ENCODE assay signal across 8 cellular contexts in the genomic region with DNA sequence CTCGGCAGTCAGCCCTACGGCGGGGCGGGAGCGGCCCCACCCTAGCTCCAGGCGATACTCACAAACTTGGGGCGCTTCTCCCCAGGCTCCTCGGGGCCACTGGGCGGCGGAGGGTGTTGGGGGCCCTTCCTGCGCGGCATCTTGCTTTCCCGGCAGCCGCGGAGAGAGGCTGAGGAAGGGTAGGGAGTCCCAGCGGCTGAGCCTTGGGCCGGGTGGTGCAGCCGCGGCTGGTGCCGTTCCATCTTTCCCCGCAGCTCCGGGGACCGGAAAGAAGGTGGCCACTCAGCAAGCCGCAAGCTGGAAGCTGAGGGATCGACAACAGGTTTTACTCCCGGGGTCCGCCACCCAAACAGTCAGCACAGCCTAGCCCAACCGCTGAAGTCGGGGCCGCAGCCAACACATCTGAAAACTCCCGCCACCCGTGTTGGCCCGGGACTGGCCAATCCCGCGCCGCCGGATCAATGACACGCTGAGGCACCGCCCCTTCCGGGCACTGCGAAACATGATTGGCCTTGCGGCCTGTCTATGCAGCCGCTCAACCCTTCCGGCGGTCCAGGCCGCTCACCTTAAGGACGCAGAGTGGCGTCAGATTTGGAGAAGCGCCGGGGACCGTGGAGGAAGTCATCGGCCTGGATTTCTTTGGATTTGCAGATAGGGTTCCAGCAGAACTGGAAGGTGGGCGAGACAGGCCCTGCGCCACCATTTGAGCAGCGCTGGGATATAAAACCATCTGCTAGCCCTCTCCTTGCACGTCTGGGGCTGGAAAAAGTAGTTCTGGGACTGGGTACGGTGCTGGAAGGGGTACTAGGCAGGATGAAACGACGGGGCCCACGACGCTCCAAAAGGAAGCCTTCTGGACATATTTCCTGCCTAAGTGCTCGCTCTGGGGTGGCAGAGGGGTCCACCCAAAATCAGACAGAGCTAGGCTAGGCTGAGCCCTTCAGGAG. TPM values are rescaled to one million over a fixed set of nuclear protein-coding genes. Genes with fewer than 3 reads are reported as not detected.
A peak's percentile ranks its signal among the peaks of the same experiment; 100 is the strongest.
DNase-seq lines count a peak whose midpoint lies in the region; ATAC-seq, FAIRE-seq and TF ChIP-seq lines count a peak whose summit lies in the region.

A gene with protein sequence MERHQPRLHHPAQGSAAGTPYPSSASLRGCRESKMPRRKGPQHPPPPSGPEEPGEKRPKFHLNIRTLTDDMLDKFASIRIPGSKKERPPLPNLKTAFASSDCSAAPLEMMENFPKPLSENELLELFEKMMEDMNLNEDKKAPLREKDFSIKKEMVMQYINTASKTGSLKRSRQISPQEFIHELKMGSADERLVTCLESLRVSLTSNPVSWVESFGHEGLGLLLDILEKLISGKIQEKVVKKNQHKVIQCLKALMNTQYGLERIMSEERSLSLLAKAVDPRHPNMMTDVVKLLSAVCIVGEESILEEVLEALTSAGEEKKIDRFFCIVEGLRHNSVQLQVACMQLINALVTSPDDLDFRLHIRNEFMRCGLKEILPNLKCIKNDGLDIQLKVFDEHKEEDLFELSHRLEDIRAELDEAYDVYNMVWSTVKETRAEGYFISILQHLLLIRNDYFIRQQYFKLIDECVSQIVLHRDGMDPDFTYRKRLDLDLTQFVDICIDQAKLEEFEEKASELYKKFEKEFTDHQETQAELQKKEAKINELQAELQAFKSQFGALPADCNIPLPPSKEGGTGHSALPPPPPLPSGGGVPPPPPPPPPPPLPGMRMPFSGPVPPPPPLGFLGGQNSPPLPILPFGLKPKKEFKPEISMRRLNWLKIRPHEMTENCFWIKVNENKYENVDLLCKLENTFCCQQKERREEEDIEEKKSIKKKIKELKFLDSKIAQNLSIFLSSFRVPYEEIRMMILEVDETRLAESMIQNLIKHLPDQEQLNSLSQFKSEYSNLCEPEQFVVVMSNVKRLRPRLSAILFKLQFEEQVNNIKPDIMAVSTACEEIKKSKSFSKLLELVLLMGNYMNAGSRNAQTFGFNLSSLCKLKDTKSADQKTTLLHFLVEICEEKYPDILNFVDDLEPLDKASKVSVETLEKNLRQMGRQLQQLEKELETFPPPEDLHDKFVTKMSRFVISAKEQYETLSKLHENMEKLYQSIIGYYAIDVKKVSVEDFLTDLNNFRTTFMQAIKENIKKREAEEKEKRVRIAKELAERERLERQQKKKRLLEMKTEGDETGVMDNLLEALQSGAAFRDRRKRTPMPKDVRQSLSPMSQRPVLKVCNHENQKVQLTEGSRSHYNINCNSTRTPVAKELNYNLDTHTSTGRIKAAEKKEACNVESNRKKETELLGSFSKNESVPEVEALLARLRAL (minus strand): TSS at position 404 of the 947 bp plus-strand sequence. CDS start 162 bp downstream, at position 242.

- TF ChIP-seq POLR2A in GM12892 (IDR thresholded peaks at IDR 0.05; ENCODE audit: low read depth, low read length) (peak; percentile 96), adrenal gland (IDR thresholded peaks at IDR 0.05) (peak; percentile 79 to 84), heart left ventricle (IDR thresholded peaks at IDR 0.05) (peak; percentile 88 to 92)

- peak; percentile 100 for ATAC-seq in HG02852 (IDR thresholded peaks at IDR 0.05; ENCODE audit: unreplicated experiment)
- ATAC-seq in heart left ventricle, result peak; percentile 100
- ATAC-seq in upper lobe of right lung, result peak; percentile 100

- H3K36me3 ChIP-seq in adrenal gland (replicated peaks in 1 of 2) (no peaks in the 10 kb centered on the region), heart left ventricle (no peaks in the 10 kb centered on the region), upper lobe of right lung (no peaks in the 10 kb centered on the region)

- peak; percentile 85 for DNase-seq in GM12892 (ENCODE audit: insufficient read length)
- DNase-seq in NCI-H146 (lab: John Stamatoyannopoulos, UW), result peak; percentile 96
- peak; percentile 82 to 94 (median 85) for DNase-seq in T-helper 1 cell
- DNase-seq in adrenal gland, result peak; percentile 96 to 98 (median 97)
- peak; percentile 95 to 98 (median 96) for DNase-seq in heart left ventricle
- DNase-seq in posterior cingulate gyrus, result peak; percentile 93 to 100 (median 98)
- DNase-seq in upper lobe of right lung, result peak; percentile 98

- H3K4me3 ChIP-seq in adrenal gland (peak within 1 kb of the TSS; percentile 49 to 78 (median 69)), heart left ventricle (peak within 1 kb of the TSS; percentile 50 to 80 (median 69)), upper lobe of right lung (peak within 1 kb of the TSS; percentile 79)

- H3K27ac ChIP-seq in adrenal gland, result peak within 1 kb of the TSS; percentile 56 to 91 (median 87)
- peak within 1 kb of the TSS; percentile 82 to 94 (median 90) for H3K27ac ChIP-seq in heart left ventricle
- H3K27ac ChIP-seq in upper lobe of right lung, result peak within 1 kb of the TSS; percentile 94

- 0% methylated on average over 27 to 62 of the region's 62 CpGs for WGBS in adrenal gland, 4 donors
- 0 to 2% (median 0%) methylated on average over 35 to 62 of the region's 62 CpGs for WGBS in heart left ventricle, 4 donors

- H3K4me1 ChIP-seq in adrenal gland (replicated peaks in 1 of 2) (peaks cover 14 to 24% of the 10 kb centered on the region in 2 donors), heart left ventricle (peaks cover 0 to 21% (median 7%) of the 10 kb centered on the region in 12 donors), upper lobe of right lung (peaks cover 18% of the 10 kb centered on the region)

- TF ChIP-seq CTCF in adrenal gland (IDR thresholded peaks at IDR 0.05), result peak in 1 of 6 experiments; percentile 9
- peak in 1 of 12 donors; percentile 20 for TF ChIP-seq CTCF in heart left ventricle (IDR thresholded peaks at IDR 0.05)
- no peak for TF ChIP-seq CTCF in upper lobe of right lung (IDR thresholded peaks at IDR 0.05)

- H3K27me3 ChIP-seq in adrenal gland (no peaks in the 10 kb centered on the region), heart left ventricle (no peaks in the 10 kb centered on the region), upper lobe of right lung (no peaks in the 10 kb centered on the region)

- H3K9me3 ChIP-seq in adrenal gland (replicated peaks in 1 of 3), result no peaks in the 10 kb centered on the region
- H3K9me3 ChIP-seq in heart left ventricle, result no peaks in the 10 kb centered on the region
- H3K9me3 ChIP-seq in upper lobe of right lung, result no peaks in the 10 kb centered on the region

- intact Hi-C loops in adrenal gland (cut with DNase I), result no loop called here
- intact Hi-C loops in heart left ventricle (cut with DNase I), result loop anchor here in 5 of 10 donors (2.0 to 10.0 kb wide), 3 partner anchors 231 to 261 kb away; a partner anchor contains a TSS
- intact Hi-C loops in posterior cingulate gyrus (cut with DNase I), result loop anchor here (10.0 kb wide), 1 partner anchor 231 kb away; a partner anchor contains a TSS
- intact Hi-C loops in upper lobe of right lung (cut with DNase I), result no loop called here

- peak; percentile 96 for FAIRE-seq in GM12892 (lab: Jason Lieb, UNC)

RNA-seq across cellular contexts. Expression of the gene that starts here (rescaled TPM):
- 8.3 TPM for polyA plus RNA-seq in GM12892 (2012; ENCODE audit: missing spikeins)
- total RNA-seq in adrenal gland, result 1 to 10 TPM in 1 of 8 donors, under 1 TPM in 5, not detected in 2; 0.14 to 1.0 (median 0.39) TPM
- under 1 TPM in 2 of 3 donors, not detected in 1; 0.07 to 0.84 TPM for polyA plus RNA-seq in adrenal gland
- 1 to 10 TPM in 2 of 9 donors, under 1 TPM in 7; 0.09 to 3.2 (median 0.22) TPM for total RNA-seq in heart left ventricle
- under 1 TPM; 0.03 to 0.08 TPM for polyA plus RNA-seq in heart left ventricle
- total RNA-seq in upper lobe of right lung, result 4.6 TPM

Comparison
In these comparisons a context has a peak if more than half of its experiments do, and no peak if none do; other contexts are left out.
1. Peak in every context shown above with its lines: DNase-seq, ATAC-seq, H3K4me3 ChIP-seq and H3K27ac ChIP-seq.